ENCODE assay signal across 22 cellular contexts in genomic region chr21:14056771-14057191, GRCh38.
DNase-seq lines count a peak whose midpoint lies in the region; ATAC-seq, FAIRE-seq and TF ChIP-seq lines count a peak whose summit lies in the region.
"Had no signal": no experiment of that assay in that cellular context is flagged by ENCODE, and none has a peak within 500 bp of the region (broad histone marks: within the 10 kb centered on the region; RNA-seq: fewer than 3 reads in every experiment).

No MANE protein-coding gene starts in this region.

- H3K56ac ChIP-seq in H1 (replicated peaks; ENCODE audit: insufficient read length, low read depth, low read length): no peak overlapping the region

- H4K20me1 ChIP-seq in HepG2 (ENCODE audit: insufficient read depth, low read length): no peaks in the 10 kb centered on the region
- H4K20me1 ChIP-seq in H1 (replicated peaks in 1 of 2; ENCODE audit: control insufficient read depth in 1 of 2, insufficient read depth in 2 of 2, low read length in 2 of 2): peaks cover 5 to 13% of the 10 kb centered on the region in 2 experiments

- no peak overlapping the region for H3K18ac ChIP-seq in H1 (ENCODE audit: extremely low read depth, low read length)

- peak overlapping the region; percentile 57 for H3K27ac Mint-ChIP-seq in nephron progenitor cell

- H2AK5ac ChIP-seq in H1 (ENCODE audit: low read depth, low read length): no peak overlapping the region

- no peak overlapping the region for H2BK15ac ChIP-seq in H1 (ENCODE audit: low read length)

- H3K4me3 ChIP-seq in HepG2 (replicated peaks in 1 of 3; ENCODE audit: insufficient read depth in 1 of 3, low read depth in 2 of 3, low read length in 3 of 3) (no peak overlapping the region), right lobe of liver (no peak overlapping the region), H1 (ENCODE audit: extremely low read depth in 1 of 4, insufficient read depth in 2 of 4, low read depth in 3 of 4, low read length in 4 of 4) (no peak overlapping the region), upper lobe of right lung (no peak overlapping the region), uterus (no peak overlapping the region)
- H3K4me3 ChIP-seq: A549, GM23248 had no signal

- H4K5ac ChIP-seq in H1 (ENCODE audit: insufficient read length, low read depth, low read length): no peak overlapping the region

- no peak overlapping the region for H3K4me3 Mint-ChIP-seq in nephron progenitor cell
- H3K4me3 Mint-ChIP-seq: CD4-positive, alpha-beta memory T cell had no signal

- no peak overlapping the region for H2BK12ac ChIP-seq in H1 (ENCODE audit: low read depth, low read length)

- no TSS peak for BruUV-seq in HepG2 (replicated peaks; lab: Mats Ljungman, UMichigan)

- H3K36me3 Mint-ChIP-seq in nephron progenitor cell (ENCODE audit: low read depth): peaks cover 23% of the 10 kb centered on the region
- H3K36me3 Mint-ChIP-seq: CD4-positive, alpha-beta memory T cell had no signal

- no peak for DNase-seq in HepG2 (ENCODE audit: low spot score)
- DNase-seq in right lobe of liver: no peak
- no peak for DNase-seq in H1 (ENCODE audit: low read depth in 1 of 2, low spot score in 2 of 2)
- no peak for DNase-seq in nephron progenitor cell
- DNase-seq in upper lobe of right lung: peak; percentile 57
- DNase-seq in uterus: no peak
- no peak for DNase-seq in DMS114 treated with DMSO at 0.1 percent for 48 hours (lab: John Stamatoyannopoulos, UW; ENCODE audit: unreplicated experiment)
- DNase-seq in NCI-H1092 (lab: John Stamatoyannopoulos, UW): no peak
- DNase-seq: CD4-positive, alpha-beta memory T cell; DMS53; EL; GM23248; NCI-H1048; NCI-H1436 treated with DMSO at 0.1 percent for 48 hours; NCI-H2029; NCI-H345; NCI-H526; PC-3; RPMI8226 had no signal

- H3K4me1 Mint-ChIP-seq in nephron progenitor cell: no peaks in the 10 kb centered on the region
- H3K4me1 Mint-ChIP-seq: CD4-positive, alpha-beta memory T cell had no signal

- no peak overlapping the region for H4K91ac ChIP-seq in H1 (replicated peaks; ENCODE audit: insufficient read length, low read length)

- H3K4me2 ChIP-seq in HepG2 (ENCODE audit: low read depth, low read length) (no peak overlapping the region), H1 (ENCODE audit: insufficient read depth in 1 of 2, low read depth in 2 of 2, low read length in 2 of 2) (no peak overlapping the region)
- H3K4me2 ChIP-seq: A549 had no signal

- CTCF ChIA-PET in HepG2 (lab: Yijun Ruan, JAX; ENCODE audit: low intra/inter-chr PET ratio, low total read pairs): no interaction called here
- CTCF ChIA-PET in H1 (lab: Charles Lee; ENCODE audit: partially characterized antibody): no interaction called here

- no peak for TF ChIP-seq CTCF in HepG2 (CRISPR knock-in tag; IDR thresholded peaks at IDR 0.05)
- TF ChIP-seq CTCF in right lobe of liver (IDR thresholded peaks at IDR 0.05): no peak
- no peak for TF ChIP-seq CTCF in H1 (IDR thresholded peaks at IDR 0.05; ENCODE audit: control extremely low read depth in 1 of 3, insufficient read depth in 1 of 3, low read depth in 1 of 3, low read length in 3 of 3)
- TF ChIP-seq CTCF in nephron progenitor cell (IDR thresholded peaks at IDR 0.05): no peak
- no peak for TF ChIP-seq CTCF in upper lobe of right lung (IDR thresholded peaks at IDR 0.05)
- TF ChIP-seq CTCF in uterus (IDR thresholded peaks at IDR 0.05): no peak

- H3K9me3 ChIP-seq in HepG2 (ENCODE audit: low read length) (no peaks in the 10 kb centered on the region), right lobe of liver (no peaks in the 10 kb centered on the region), H1 (ENCODE audit: insufficient read depth in 2 of 2, low read depth in 1 of 2, low read length in 1 of 2) (no peaks in the 10 kb centered on the region), upper lobe of right lung (no peaks in the 10 kb centered on the region), uterus (no peaks in the 10 kb centered on the region)
- H3K9me3 ChIP-seq: A549 had no signal

- H3K27me3 Mint-ChIP-seq in nephron progenitor cell (ENCODE audit: low read depth, poor library complexity): peaks cover 7% of the 10 kb centered on the region
- H3K27me3 Mint-ChIP-seq: CD4-positive, alpha-beta memory T cell had no signal

- peak overlapping the region; percentile 32 for H3K23ac ChIP-seq in H1 (ENCODE audit: insufficient read length)

- H3K23me2 ChIP-seq in H1 (ENCODE audit: low read depth, low read length): no peaks in the 10 kb centered on the region

- peaks cover 70% of the 10 kb centered on the region for H3K9me3 Mint-ChIP-seq in nephron progenitor cell

- intact Hi-C loops in HepG2 (cut with micrococcal nuclease; ENCODE audit: unreplicated experiment) (no loop called here), right lobe of liver (cut with DNase I) (no loop called here), upper lobe of right lung (cut with DNase I) (no loop called here), uterus (cut with DNase I; ENCODE audit: low total_unique reads) (no loop called here)

- H3K4ac ChIP-seq in H1 (replicated peaks; ENCODE audit: insufficient read length, low read depth, low read length): no peak overlapping the region

- H3K4me1 ChIP-seq in HepG2 (ENCODE audit: insufficient read depth, low read length) (peaks cover 7% of the 10 kb centered on the region; the same call in 1 of the 2 replicates), right lobe of liver (no peaks in the 10 kb centered on the region), H1 (replicated peaks in 1 of 4; ENCODE audit: control insufficient read depth in 3 of 4, insufficient read depth in 4 of 4, low read length in 3 of 4) (no peaks in the 10 kb centered on the region; a peak in 1 of 7 replicates), upper lobe of right lung (no peaks in the 10 kb centered on the region), uterus (peaks cover 0 to 3% of the 10 kb centered on the region in 2 donors)
- H3K4me1 ChIP-seq: A549 had no signal

- peak overlapping the region; percentile 71 for H2BK5ac ChIP-seq in H1 (ENCODE audit: low read depth, low read length)

- H4K8ac ChIP-seq in H1 (ENCODE audit: extremely low read depth, insufficient read depth, low read length): peak overlapping the region; percentile 85; the same call in 1 of the 2 replicates

- in situ Hi-C loops in HepG2 (cut with HindIII; ENCODE audit: extremely low pct_ligation_motif_present, low pct_unique_long_range_greater_than_20kb): no loop called here

- H3K9ac ChIP-seq in HepG2 (ENCODE audit: insufficient read depth, low read depth, low read length) (no peak overlapping the region), H1 (replicated peaks in 1 of 4; ENCODE audit: extremely low read depth in 1 of 4, low read depth in 3 of 4, low read length in 3 of 4) (no peak overlapping the region)
- H3K9ac ChIP-seq: GM23248 had no signal

- H3K27ac ChIP-seq in HepG2 (ENCODE audit: extremely low read length, insufficient read depth, low read length): no peak overlapping the region
- H3K27ac ChIP-seq in right lobe of liver: no peak overlapping the region
- H3K27ac ChIP-seq in H1 (ENCODE audit: low read depth, low read length): no peak overlapping the region
- H3K27ac ChIP-seq in upper lobe of right lung: no peak overlapping the region
- H3K27ac ChIP-seq in uterus: no peak overlapping the region
- H3K27ac ChIP-seq: GM23248 had no signal

- TF ChIP-seq POLR2A in HepG2 (IDR thresholded peaks at IDR 0.05; ENCODE audit: insufficient read depth in 1 of 2, low read depth in 2 of 2, low read length in 2 of 2) (no peak), right lobe of liver (IDR thresholded peaks at IDR 0.05) (no peak), H1 (IDR thresholded peaks at IDR 0.05; ENCODE audit: control extremely low read depth in 1 of 2, low read depth in 2 of 2, low read length in 2 of 2) (no peak), uterus (IDR thresholded peaks at IDR 0.05) (no peak)

- ATAC-seq in HepG2: no peak
- no peak for ATAC-seq in right lobe of liver
- no peak for ATAC-seq in upper lobe of right lung

- POLR2A ChIA-PET in HepG2 (lab: Yijun Ruan, JAX) (no interaction called here), H1 (lab: Charles Lee; ENCODE audit: partially characterized antibody) (no interaction called here)

- no peak for FAIRE-seq in HepG2 (lab: Jason Lieb, UNC)
- FAIRE-seq in H1 (lab: Jason Lieb, UNC): no peak
- FAIRE-seq: A549, GM12891, GM19239 had no signal

- no peaks in the 10 kb centered on the region for H3K36me3 ChIP-seq in HepG2 (replicated peaks in 1 of 2; ENCODE audit: control insufficient read depth in 1 of 2, insufficient read depth in 2 of 2, low read length in 2 of 2)
- no peaks in the 10 kb centered on the region for H3K36me3 ChIP-seq in right lobe of liver
- H3K36me3 ChIP-seq in H1 (ENCODE audit: control insufficient read depth in 2 of 4, insufficient read depth in 4 of 4, low read length in 3 of 4): no peaks in the 10 kb centered on the region
- H3K36me3 ChIP-seq in upper lobe of right lung: no peaks in the 10 kb centered on the region
- H3K36me3 ChIP-seq in uterus: no peaks in the 10 kb centered on the region

- H2AFZ ChIP-seq in HepG2 (ENCODE audit: low read length): no peak overlapping the region
- H2AFZ ChIP-seq in H1 (ENCODE audit: low read length): no peak overlapping the region
- H2AFZ ChIP-seq: GM23248 had no signal

- TF ChIP-seq RAD21 in HepG2 (CRISPR knock-in tag; IDR thresholded peaks at IDR 0.05) (no peak), H1 (IDR thresholded peaks at IDR 0.05 in 1 of 2, conservative IDR thresholded peaks at IDR 0.05 in 1 of 2; ENCODE audit: low read depth in 2 of 2, low read length in 2 of 2) (no peak)

- H3K79me1 ChIP-seq in H1 (ENCODE audit: low read depth, low read length): peaks cover 11% of the 10 kb centered on the region

- H2BK120ac ChIP-seq in H1 (replicated peaks; ENCODE audit: low read depth, low read length): no peak overlapping the region

- TF ChIP-seq EP300 in HepG2 (IDR thresholded peaks at IDR 0.05; ENCODE audit: low read depth in 2 of 2, low read length in 2 of 2) (no peak), HepG2 (CRISPR knock-in tag; IDR thresholded peaks at IDR 0.05; ENCODE audit: borderline replicate concordance) (no peak), H1 (IDR thresholded peaks at IDR 0.05; ENCODE audit: borderline replicate concordance in 1 of 2, low read depth in 2 of 2, low read length in 2 of 2) (no peak)

- H3K27me3 ChIP-seq in HepG2 (ENCODE audit: control insufficient read depth in 1 of 2, insufficient read depth in 2 of 2, low read length in 2 of 2) (no peaks in the 10 kb centered on the region), right lobe of liver (no peaks in the 10 kb centered on the region), H1 (replicated peaks in 1 of 4; ENCODE audit: control insufficient read depth in 3 of 4, extremely low read depth in 1 of 4, insufficient read depth in 3 of 4, low read length in 3 of 4) (no peaks in the 10 kb centered on the region), upper lobe of right lung (no peaks in the 10 kb centered on the region), uterus (no peaks in the 10 kb centered on the region)

- H3K79me2 ChIP-seq in HepG2 (ENCODE audit: insufficient read depth, low read length) (no peaks in the 10 kb centered on the region), H1 (ENCODE audit: control insufficient read depth in 1 of 2, insufficient read depth in 2 of 2, low read length in 2 of 2) (peaks cover 0 to 52% of the 10 kb centered on the region in 2 experiments; a peak in 3 of 4 replicates)

- H3K14ac ChIP-seq in H1 (ENCODE audit: insufficient read length): peak overlapping the region; percentile 48

- H2BK20ac ChIP-seq in H1 (ENCODE audit: low read length): no peak overlapping the region

- WGBS in HepG2 (ENCODE audit: low lambda C conversion rate): 98% methylated on average over 7 of the region's 9 CpGs
- 86% methylated on average over 2 of the region's 9 CpGs for WGBS in right lobe of liver (ENCODE audit: insufficient coverage, low coverage, low lambda C conversion rate, missing lambda C conversion rate)
- WGBS in H1 (ENCODE audit: extremely low coverage in 1 of 2, insufficient coverage in 1 of 2, insufficient read length in 1 of 2, insufficient replicate concordance in 2 of 2, low coverage in 1 of 2, low lambda C conversion rate in 2 of 2, missing lambda C conversion rate in 1 of 2), 2 experiments: 92% methylated on average over 9 of the region's 9 CpGs; no CpG with 5 or more reads in 1 of the 2 experiments
